23 cellular contexts compared by ENCODE assay signal in the genomic region with DNA sequence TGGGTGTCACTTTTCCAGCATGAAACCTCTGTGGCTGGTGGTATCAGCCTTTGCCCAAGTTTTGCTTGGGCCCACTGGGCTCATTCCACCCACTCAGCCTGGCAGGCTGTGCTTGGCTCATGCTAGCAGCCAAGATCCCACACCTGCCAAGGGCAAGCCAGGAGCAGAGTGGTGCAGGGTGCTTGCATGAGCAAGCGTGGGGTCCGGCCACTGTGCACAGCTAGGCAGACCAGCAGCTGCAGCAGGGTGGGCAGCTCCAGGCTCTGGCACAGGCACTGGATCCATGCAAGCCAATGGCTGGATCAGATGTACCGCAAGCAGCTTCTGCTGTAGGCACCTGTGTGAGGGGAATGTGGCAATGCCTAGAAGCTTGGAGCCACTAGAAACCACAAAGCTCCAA.
A peak's percentile ranks its signal among the peaks of the same experiment; 100 is the strongest.
DNase-seq lines count a peak whose midpoint lies in the region; ATAC-seq, FAIRE-seq and TF ChIP-seq lines count a peak whose summit lies in the region.
"Had no signal": no experiment of that assay in that cellular context is flagged by ENCODE, and none has a peak within 500 bp of the region (broad histone marks: within the 10 kb centered on the region; RNA-seq: fewer than 3 reads in every experiment).

No MANE protein-coding gene starts in this region.

- no peaks in the 10 kb centered on the region for H3K27me3 ChIP-seq in trophoblast cell (ENCODE audit: insufficient read depth, low read length)
- H3K27me3 ChIP-seq in aorta (ENCODE audit: control insufficient read depth in 1 of 2, insufficient read depth in 2 of 2, low read length in 1 of 2) = peaks cover 0 to 2% of the 10 kb centered on the region in 2 donors
- H3K27me3 ChIP-seq in smooth muscle cell (ENCODE audit: low read depth) = no peaks in the 10 kb centered on the region
- H3K27me3 ChIP-seq: BLaER1 treated with 17β-estradiol and CSF1 and Interleukin-3, amounts not matched to agents 10 nM and 100 nM had no signal

- H2BK5ac ChIP-seq in trophoblast cell (ENCODE audit: low read depth, low read length, poor library complexity) = no peak overlapping the region

- TF ChIP-seq CTCF in kidney (IDR thresholded peaks at IDR 0.05; ENCODE audit: borderline replicate concordance, extremely low read depth, insufficient read depth) (no peak), smooth muscle cell (IDR thresholded peaks at IDR 0.05; ENCODE audit: borderline replicate concordance, insufficient read depth, poor library complexity, severe bottlenecking) (no peak), chondrocyte (IDR thresholded peaks at IDR 0.05) (no peak)

- no peak overlapping the region for H4K12ac ChIP-seq in trophoblast cell (ENCODE audit: low read depth, low read length)

- H3K79me2 ChIP-seq in trophoblast cell (ENCODE audit: control insufficient read depth, insufficient read depth, low read length, poor library complexity) (no peaks in the 10 kb centered on the region), smooth muscle cell (ENCODE audit: low read depth) (no peaks in the 10 kb centered on the region)

- DNase-seq in NCI-H446 treated with DMSO at 0.1 percent for 48 hours (lab: John Stamatoyannopoulos, UW) = peak; percentile 22
- DNase-seq in kidney = peak; percentile 45
- no peak for DNase-seq in trophoblast cell
- peak in 1 of 2 donors; percentile 52 for DNase-seq in aorta
- no peak for DNase-seq in smooth muscle cell (lab: John Stamatoyannopoulos, UW; ENCODE audit: unreplicated experiment)
- DNase-seq in chondrocyte (ENCODE audit: low spot score) = no peak
- DNase-seq: AML-193; Caco-2; Calu3; CD4-positive, alpha-beta T cell; CD8-positive, alpha-beta T cell; DMS79 treated with DMSO at 0.1 percent for 48 hours; GF-D8 had no signal

- H4K8ac ChIP-seq in trophoblast cell (ENCODE audit: low read depth, low read length) = no peak overlapping the region

- peaks cover 3% of the 10 kb centered on the region for H3K27me3 Mint-ChIP-seq in chondrocyte (ENCODE audit: low read depth)
- H3K27me3 Mint-ChIP-seq: B cell; CD4-positive, alpha-beta T cell had no signal

- H2BK120ac ChIP-seq in trophoblast cell (ENCODE audit: insufficient read depth, low read length, poor library complexity) = no peak overlapping the region

- H3K23ac ChIP-seq in trophoblast cell (ENCODE audit: low read length) = no peak overlapping the region

- ATAC-seq in aorta (ENCODE audit: low FRiP score) (peak; percentile 38), HG03432 (IDR thresholded peaks at IDR 0.05; ENCODE audit: unreplicated experiment) (no peak)
- ATAC-seq: A549; CD8-positive, alpha-beta T cell had no signal

- FAIRE-seq in kidney (lab: Jason Lieb, UNC) = no peak
- FAIRE-seq: A549, D721Med, G401.6, GM12891, GM19239 had no signal

- no peaks in the 10 kb centered on the region for H3K9me3 ChIP-seq in kidney (ENCODE audit: control insufficient read depth in 1 of 2, low read length in 2 of 2)
- peaks cover 6% of the 10 kb centered on the region for H3K9me3 ChIP-seq in trophoblast cell (ENCODE audit: insufficient read depth, low read depth, low read length)
- peaks cover 3% of the 10 kb centered on the region for H3K9me3 ChIP-seq in aorta (ENCODE audit: control insufficient read depth, low read length)
- no peaks in the 10 kb centered on the region for H3K9me3 ChIP-seq in smooth muscle cell (replicated peaks; ENCODE audit: low read depth)
- H3K9me3 ChIP-seq: A549, Caco-2 had no signal

- H3K79me1 ChIP-seq in trophoblast cell (ENCODE audit: low read length) = no peaks in the 10 kb centered on the region

- H3K4ac ChIP-seq in trophoblast cell (ENCODE audit: low read depth, low read length) = no peak overlapping the region

- no peak overlapping the region for H2BK12ac ChIP-seq in trophoblast cell (ENCODE audit: low read length)

- H3K14ac ChIP-seq in trophoblast cell (ENCODE audit: low read length) = no peak overlapping the region

- no peaks in the 10 kb centered on the region for H3K4me1 ChIP-seq in kidney (ENCODE audit: control insufficient read depth in 1 of 2, insufficient read depth in 1 of 2, low read depth in 1 of 2, low read length in 2 of 2)
- no peaks in the 10 kb centered on the region for H3K4me1 ChIP-seq in trophoblast cell (ENCODE audit: control insufficient read depth in 1 of 2, insufficient read depth in 2 of 2, low read length in 2 of 2)
- no peaks in the 10 kb centered on the region for H3K4me1 ChIP-seq in aorta (ENCODE audit: control insufficient read depth in 1 of 2, insufficient read depth in 2 of 2, low read length in 2 of 2)
- no peaks in the 10 kb centered on the region for H3K4me1 ChIP-seq in smooth muscle cell (ENCODE audit: low read depth)
- H3K4me1 ChIP-seq: A549; BLaER1 treated with 17β-estradiol and CSF1 and Interleukin-3, amounts not matched to agents 10 nM and 100 nM; Caco-2 had no signal

- H3K4me3 ChIP-seq in kidney (ENCODE audit: low read length in 2 of 2) = no peak overlapping the region
- peak overlapping the region; percentile 58 for H3K4me3 ChIP-seq in trophoblast cell (ENCODE audit: low read depth, low read length)
- no peak overlapping the region for H3K4me3 ChIP-seq in aorta (ENCODE audit: low read length in 2 of 2)
- H3K4me3 ChIP-seq in smooth muscle cell = no peak overlapping the region
- H3K4me3 ChIP-seq: A549; BLaER1 treated with 17β-estradiol and CSF1 and Interleukin-3, amounts not matched to agents 10 nM and 100 nM had no signal

- no peak overlapping the region for H3K27ac Mint-ChIP-seq in chondrocyte (ENCODE audit: unreplicated experiment)
- H3K27ac Mint-ChIP-seq: B cell; CD4-positive, alpha-beta T cell; CD8-positive, alpha-beta T cell had no signal

- H3K36me3 ChIP-seq in kidney (ENCODE audit: control insufficient read depth in 1 of 2, insufficient read depth in 2 of 2, low read length in 2 of 2) = no peaks in the 10 kb centered on the region
- no peaks in the 10 kb centered on the region for H3K36me3 ChIP-seq in trophoblast cell (ENCODE audit: control insufficient read depth in 1 of 2, insufficient read depth in 2 of 2, low read length in 2 of 2)
- H3K36me3 ChIP-seq in aorta (ENCODE audit: control insufficient read depth in 1 of 2, insufficient read depth in 2 of 2, low read length in 1 of 2) = no peaks in the 10 kb centered on the region
- H3K36me3 ChIP-seq in smooth muscle cell (ENCODE audit: low read depth) = no peaks in the 10 kb centered on the region
- H3K36me3 ChIP-seq: BLaER1 treated with 17β-estradiol and CSF1 and Interleukin-3, amounts not matched to agents 10 nM and 100 nM had no signal

- H3K18ac ChIP-seq in trophoblast cell (ENCODE audit: low read length) = no peak overlapping the region

- H3K4me2 ChIP-seq in trophoblast cell (ENCODE audit: low read length) (no peak overlapping the region), smooth muscle cell (no peak overlapping the region)
- H3K4me2 ChIP-seq: A549; BLaER1 treated with 17β-estradiol and CSF1 and Interleukin-3, amounts not matched to agents 10 nM and 100 nM had no signal

- H3K4me3 Mint-ChIP-seq in chondrocyte (ENCODE audit: unreplicated experiment) = no peak overlapping the region
- H3K4me3 Mint-ChIP-seq: B cell; CD4-positive, alpha-beta T cell; CD8-positive, alpha-beta T cell had no signal

- H2AFZ ChIP-seq in trophoblast cell (ENCODE audit: insufficient read depth, low read length, poor library complexity) (no peak overlapping the region), smooth muscle cell (ENCODE audit: low read depth) (no peak overlapping the region)

- H2AK5ac ChIP-seq in trophoblast cell (ENCODE audit: low read length) = no peak overlapping the region

- no peak overlapping the region for H3K9ac ChIP-seq in kidney (ENCODE audit: low read length in 2 of 2)
- no peak overlapping the region for H3K9ac ChIP-seq in trophoblast cell (ENCODE audit: low read length)
- H3K9ac ChIP-seq in smooth muscle cell (ENCODE audit: low read depth) = no peak overlapping the region
- H3K9ac ChIP-seq: BLaER1 treated with 17β-estradiol and CSF1 and Interleukin-3, amounts not matched to agents 10 nM and 100 nM had no signal

- H3F3A ChIP-seq in smooth muscle cell (ENCODE audit: low read depth) = no peaks in the 10 kb centered on the region

- H4K20me1 ChIP-seq in smooth muscle cell (ENCODE audit: low read depth) = no peaks in the 10 kb centered on the region
- H4K20me1 ChIP-seq: BLaER1 treated with 17β-estradiol and CSF1 and Interleukin-3, amounts not matched to agents 10 nM and 100 nM had no signal

- intact Hi-C loops in kidney (cut with DNase I) = no loop called here
- intact Hi-C loops in aorta (cut with DNase I) = no loop called here

- WGBS in trophoblast cell (ENCODE audit: extremely low coverage, insufficient coverage, insufficient read length) = no CpG with 5 or more reads among the region's 3 CpGs
- 91 to 93% methylated on average over 3 of the region's 3 CpGs for WGBS in aorta, 2 donors
- 98% methylated on average over 3 of the region's 3 CpGs for WGBS in smooth muscle cell (ENCODE audit: low lambda C conversion rate)

- no peaks in the 10 kb centered on the region for H3K9me3 Mint-ChIP-seq in chondrocyte (ENCODE audit: low read depth)
- H3K9me3 Mint-ChIP-seq: CD4-positive, alpha-beta T cell had no signal

- H4K91ac ChIP-seq in trophoblast cell (ENCODE audit: low read depth, low read length) = no peak overlapping the region

- H3K36me3 Mint-ChIP-seq in chondrocyte (ENCODE audit: low read depth) = no peaks in the 10 kb centered on the region
- H3K36me3 Mint-ChIP-seq: CD8-positive, alpha-beta T cell had no signal

- H3K27ac ChIP-seq in kidney (ENCODE audit: low read depth in 2 of 2, low read length in 2 of 2) (no peak overlapping the region), trophoblast cell (ENCODE audit: low read depth, low read length) (no peak overlapping the region), aorta (ENCODE audit: low read depth in 1 of 2, low read length in 2 of 2) (no peak overlapping the region), smooth muscle cell (ENCODE audit: low read depth) (no peak overlapping the region)
- H3K27ac ChIP-seq: 22Rv1; A549; BLaER1 treated with 17β-estradiol and CSF1 and Interleukin-3, amounts not matched to agents 10 nM and 100 nM; C4-2B had no signal

- no peaks in the 10 kb centered on the region for H3K4me1 Mint-ChIP-seq in chondrocyte (ENCODE audit: low read depth)
- H3K4me1 Mint-ChIP-seq: B cell had no signal

Comparison
In these comparisons a context has a peak if more than half of its experiments do, and no peak if none do; other contexts are left out.
1. DNase-seq: peak in NCI-H446 treated with DMSO at 0.1 percent for 48 hours (single experiment) and kidney (single experiment); none in trophoblast cell (0 of 2), smooth muscle cell (single experiment) and chondrocyte (single experiment).